In the genomic region with DNA sequence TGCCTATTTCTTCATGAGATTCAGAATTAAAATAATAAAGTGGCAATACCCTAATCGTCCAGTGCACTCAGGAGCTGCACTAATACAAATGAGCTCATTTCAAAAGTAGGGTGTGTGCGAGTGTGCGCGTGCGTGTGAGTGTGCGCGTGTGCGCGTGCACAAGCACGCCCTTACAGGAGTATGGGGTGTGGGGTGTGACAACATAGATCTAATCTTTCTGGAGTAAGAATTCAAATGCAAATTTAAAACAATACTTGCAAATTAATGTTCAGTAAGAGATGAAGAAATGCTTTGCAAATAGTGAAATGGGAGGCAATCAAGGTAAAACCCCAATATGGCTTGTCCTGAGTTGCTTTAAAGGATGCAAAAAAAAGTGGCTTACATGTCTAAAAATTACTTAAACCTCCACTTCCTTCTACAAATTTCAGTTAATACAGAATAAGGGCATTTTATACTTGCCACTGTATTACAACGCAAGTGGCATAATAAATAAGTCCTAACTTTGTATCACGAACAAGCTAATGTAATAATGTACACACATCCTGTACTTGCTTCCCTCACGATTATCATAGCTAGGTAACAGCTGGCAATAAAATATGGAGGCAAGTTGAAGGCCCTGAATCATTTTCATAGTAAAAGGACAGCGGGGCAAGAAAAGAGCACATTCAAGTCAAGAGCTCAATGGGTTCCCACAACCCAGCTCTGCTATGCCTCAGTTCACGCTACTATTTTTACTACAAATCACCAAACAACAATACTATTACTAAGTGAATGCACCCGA, we compare ENCODE assay signal across 8 cellular contexts. TPM values are rescaled to one million over a fixed set of nuclear protein-coding genes. Genes with fewer than 3 reads are reported as not detected.
DNase-seq lines count a peak whose midpoint lies in the region; ATAC-seq, FAIRE-seq and TF ChIP-seq lines count a peak whose summit lies in the region.
"Not testable (repeated sequence)": the region's sequence is repeated elsewhere in the genome, so short reads cannot be mapped to it uniquely, and the experiment has no call there.

No MANE protein-coding gene starts in this region.

- peak overlapping the region; percentile 36 for H2AFZ ChIP-seq in keratinocyte (ENCODE audit: control insufficient read depth, low read length)

- dilution Hi-C loops in keratinocyte (cut with MboI; ENCODE audit: extremely low pct_ligation_motif_present, low sequenced_read_pairs) = not testable (repeated sequence)

- peak overlapping the region; percentile 93 for H3K27ac Mint-ChIP-seq in HFFc6
- peak overlapping the region; percentile 91 for H3K27ac Mint-ChIP-seq in activated CD8-positive, alpha-beta memory T cell treated with anti-CD3 and anti-CD28 coated beads, Interleukin-2, amount 10 ng/mL, durations not matched to agents 7 days and 5 days
- peak overlapping the region; percentile 89 for H3K27ac Mint-ChIP-seq in dendritic cell treated with granulocyte-macrophage colony-stimulating factor and Interleukin-4, amounts not matched to agents 40 ng/mL and 50 ng/mL, for 4 days

- H3K36me3 ChIP-seq in GM06990 (ENCODE audit: control insufficient read depth, insufficient read depth, low read length); NT2/D1 (ENCODE audit: insufficient read depth, insufficient read length, low read length); keratinocyte (ENCODE audit: control insufficient read depth in 2 of 2, extremely low read depth in 1 of 2, insufficient read depth in 2 of 2, low read length in 2 of 2); testis (ENCODE audit: low read depth, missing control alignments): not testable (repeated sequence)

- H3K9me3 Mint-ChIP-seq in HFFc6; activated CD8-positive, alpha-beta memory T cell treated with anti-CD3 and anti-CD28 coated beads, Interleukin-2, amount 10 ng/mL, durations not matched to agents 7 days and 5 days (ENCODE audit: low read depth); dendritic cell treated with granulocyte-macrophage colony-stimulating factor and Interleukin-4, amounts not matched to agents 40 ng/mL and 50 ng/mL, for 4 days: not testable (repeated sequence)

- CTCF ChIA-PET in activated CD8-positive, alpha-beta memory T cell treated with anti-CD3 and anti-CD28 coated beads, Interleukin-2, amount 10 ng/mL, durations not matched to agents 7 days and 5 days (lab: Charles Lee) = interaction anchor here (0.9 to 1.6 kb wide), 5 partner anchors 9 to 124 kb away, joined by 3 to 4 read pairs (median 3); no protein-coding TSS in a partner anchor

- peaks cover 29% of the 10 kb centered on the region for H3K4me1 Mint-ChIP-seq in HFFc6 (ENCODE audit: low read depth)
- H3K4me1 Mint-ChIP-seq in activated CD8-positive, alpha-beta memory T cell treated with anti-CD3 and anti-CD28 coated beads, Interleukin-2, amount 10 ng/mL, durations not matched to agents 7 days and 5 days = peaks cover 26% of the 10 kb centered on the region
- peaks cover 53% of the 10 kb centered on the region for H3K4me1 Mint-ChIP-seq in dendritic cell treated with granulocyte-macrophage colony-stimulating factor and Interleukin-4, amounts not matched to agents 40 ng/mL and 50 ng/mL, for 4 days (ENCODE audit: low read depth)

- H3K27me3 Mint-ChIP-seq in HFFc6 (ENCODE audit: insufficient read depth); activated CD8-positive, alpha-beta memory T cell treated with anti-CD3 and anti-CD28 coated beads, Interleukin-2, amount 10 ng/mL, durations not matched to agents 7 days and 5 days; dendritic cell treated with granulocyte-macrophage colony-stimulating factor and Interleukin-4, amounts not matched to agents 40 ng/mL and 50 ng/mL, for 4 days: not testable (repeated sequence)

- H3K27ac ChIP-seq in keratinocyte (ENCODE audit: control insufficient read depth, insufficient read depth, low read length) (peak overlapping the region; percentile 74), testis (peak overlapping the region; percentile 91 to 98)

- H3K4me3 ChIP-seq in GM06990 (replicated peaks; ENCODE audit: low read depth, low read length) = peak overlapping the region; percentile 81
- peak overlapping the region; percentile 29 for H3K4me3 ChIP-seq in NT2/D1 (ENCODE audit: insufficient read length, low read depth)
- peak overlapping the region; percentile 46 to 69 (median 65) for H3K4me3 ChIP-seq in keratinocyte (ENCODE audit: control insufficient read depth in 2 of 3, extremely low read depth in 1 of 3, insufficient read depth in 2 of 3, low read depth in 1 of 3, low read length in 3 of 3)
- peak overlapping the region; percentile 73 for H3K4me3 ChIP-seq in retinal pigment epithelial cell (ENCODE audit: low read length)
- H3K4me3 ChIP-seq in testis = peak overlapping the region; percentile 96

- peak; percentile 79 for FAIRE-seq in keratinocyte (lab: Jason Lieb, UNC)

- not testable (repeated sequence) for H3K9me3 ChIP-seq in NT2/D1 (ENCODE audit: insufficient read depth, low read length); keratinocyte (ENCODE audit: control insufficient read depth, low read depth, low read length); testis

- not testable (repeated sequence) for H3K4me1 ChIP-seq in NT2/D1 (ENCODE audit: insufficient read depth, insufficient read length); keratinocyte (ENCODE audit: control insufficient read depth, extremely low read depth, insufficient read depth, low read length)
- H3K4me1 ChIP-seq in testis = peaks cover 11% of the 10 kb centered on the region

- peak; percentile 20 for ATAC-seq in activated CD8-positive, alpha-beta memory T cell treated with anti-CD3 and anti-CD28 coated beads, Interleukin-2, amount 10 ng/mL, durations not matched to agents 7 days and 5 days

- not testable (repeated sequence) for H3K9me1 ChIP-seq in keratinocyte (ENCODE audit: control insufficient read depth, extremely low read depth, insufficient read depth, low read length)

- H3K9ac ChIP-seq in NT2/D1 (ENCODE audit: insufficient read length, low read depth) (peak overlapping the region; percentile 61), keratinocyte (ENCODE audit: control insufficient read depth, extremely low read depth, insufficient read depth, low read length) (peak overlapping the region; percentile 82)

- WGBS in testis, 2 donors = 2 to 7% methylated on average over 16 of the region's 16 CpGs

- TF ChIP-seq CTCF in GM06990 (IDR thresholded peaks at IDR 0.05; ENCODE audit: insufficient read depth, low read length, poor library complexity, severe bottlenecking); HFFc6 (IDR thresholded peaks at IDR 0.05); retinal pigment epithelial cell (conservative IDR thresholded peaks at IDR 0.05; ENCODE audit: low read depth, low read length): not testable (repeated sequence)
- TF ChIP-seq CTCF in keratinocyte (optimal IDR thresholded peaks at IDR 0.05 in 1 of 3, IDR thresholded peaks at IDR 0.05 in 1 of 3, conservative IDR thresholded peaks at IDR 0.05 in 1 of 3; ENCODE audit: extremely low read depth in 1 of 3, insufficient read depth in 2 of 3, low read length in 3 of 3) (peak in 1 of 3 experiments; percentile 4), testis (IDR thresholded peaks at IDR 0.05) (peak in 1 of 3 experiments; percentile 34)

- not testable (repeated sequence) for H3K27me3 ChIP-seq in GM06990 (replicated peaks; ENCODE audit: control insufficient read depth, insufficient read depth, low read length); NT2/D1 (ENCODE audit: insufficient read depth, insufficient read length); keratinocyte (ENCODE audit: control insufficient read depth, extremely low read depth, insufficient read depth, low read length); testis

- not testable (repeated sequence) for H3K36me3 Mint-ChIP-seq in HFFc6 (ENCODE audit: low read depth); activated CD8-positive, alpha-beta memory T cell treated with anti-CD3 and anti-CD28 coated beads, Interleukin-2, amount 10 ng/mL, durations not matched to agents 7 days and 5 days
- peaks cover 13% of the 10 kb centered on the region for H3K36me3 Mint-ChIP-seq in dendritic cell treated with granulocyte-macrophage colony-stimulating factor and Interleukin-4, amounts not matched to agents 40 ng/mL and 50 ng/mL, for 4 days (ENCODE audit: low read depth)

- peak overlapping the region; percentile 73 for H3K4me2 ChIP-seq in keratinocyte (ENCODE audit: control insufficient read depth, extremely low read depth, insufficient read depth, low read depth, low read length)

- TF ChIP-seq POLR2A in testis (IDR thresholded peaks at IDR 0.05) = not testable (repeated sequence)

- intact Hi-C loops in dendritic cell treated with granulocyte-macrophage colony-stimulating factor and Interleukin-4, amounts not matched to agents 40 ng/mL and 50 ng/mL, for 4 days (cut with micrococcal nuclease) = loop anchor here (10.0 kb wide), 1 partner anchor 241 kb away; a partner anchor contains a TSS
- intact Hi-C loops in testis (cut with DNase I; ENCODE audit: low total_unique reads) = not testable (repeated sequence)

- not testable (repeated sequence) for H4K20me1 ChIP-seq in keratinocyte (ENCODE audit: control insufficient read depth, extremely low read depth, insufficient read depth, low read length)

- H3K79me2 ChIP-seq in keratinocyte (ENCODE audit: control insufficient read depth, insufficient read depth, low read length) = peaks cover 56% of the 10 kb centered on the region

- DNase-seq in GM06990 (ENCODE audit: extremely low read depth, insufficient read length) (peak; percentile 62), HFFc6 (peak; percentile 10), testis (peak; percentile 46)
- DNase-seq in NT2/D1 (ENCODE audit: low read depth, low spot score); keratinocyte (ENCODE audit: low read depth, low spot score); retinal pigment epithelial cell (ENCODE audit: low read depth): not testable (repeated sequence)
- DNase-seq in activated CD8-positive, alpha-beta memory T cell treated with anti-CD3 and anti-CD28 coated beads, Interleukin-2, amount 10 ng/mL, durations not matched to agents 7 days and 5 days = peak; percentile 73

- peak overlapping the region; percentile 95 for H3K4me3 Mint-ChIP-seq in HFFc6
- H3K4me3 Mint-ChIP-seq in activated CD8-positive, alpha-beta memory T cell treated with anti-CD3 and anti-CD28 coated beads, Interleukin-2, amount 10 ng/mL, durations not matched to agents 7 days and 5 days = peak overlapping the region; percentile 93
- peak overlapping the region; percentile 88 for H3K4me3 Mint-ChIP-seq in dendritic cell treated with granulocyte-macrophage colony-stimulating factor and Interleukin-4, amounts not matched to agents 40 ng/mL and 50 ng/mL, for 4 days

RNA-seq across cellular contexts. Expression of a gene that starts 1.9 kb away (rescaled TPM):
- total RNA-seq in HFFc6 (2021; fragmentation: NEBNext Ultra II Directional; extraction: Animal tissue kit (Norgen Biotek cat#: 25700)) = 10 to 100 TPM; 23.5 to 30.8 (median 26.0) TPM
- total RNA-seq in activated CD8-positive, alpha-beta memory T cell treated with anti-CD3 and anti-CD28 coated beads, Interleukin-2, amount 10 ng/mL, durations not matched to agents 7 days and 5 days = 10 to 100 TPM; 58.2 to 86.6 TPM
- polyA plus RNA-seq in keratinocyte = 6.8 to 12.2 TPM (median 8.5 TPM) in 3 replicates
- 33.2 TPM for polyA plus RNA-seq in keratinocyte (2011; ENCODE audit: low read depth)
- polyA plus RNA-seq in keratinocyte (2011; cell fraction: cytosol; rRNA removed) = 5.3 and 7.4 TPM in 2 replicates
- 30.3 and 30.6 TPM in 2 replicates for polyA plus RNA-seq in keratinocyte (2011; cell fraction: nucleus; rRNA removed)
- 10.4 and 12.0 TPM in 2 replicates for polyA plus RNA-seq in keratinocyte (2012; ENCODE audit: low replicate concordance)
- 27.1 to 61.2 TPM (median 29.2 TPM) in 3 replicates for polyA minus RNA-seq in keratinocyte
- 9.8 TPM for polyA minus RNA-seq in keratinocyte (2011; cell fraction: cytosol; rRNA and poly(A)+ RNA removed)
- 44.0 and 94.2 TPM in 2 replicates for polyA minus RNA-seq in keratinocyte (2011; cell fraction: nucleus; rRNA and poly(A)+ RNA removed)
- 100 to 1,000 TPM; 154 to 167 TPM for total RNA-seq in testis
- 32.8 TPM for polyA plus RNA-seq in testis (ENCODE audit: insufficient read depth, low read depth, low replicate concordance)

Comparison
In these comparisons a context has a peak if more than half of its experiments do, and no peak if none do; other contexts are left out.
1. H3K4me3 ChIP-seq: peak in every context shown above with its lines; median percentile 96 in testis; 81 in GM06990; 73 in retinal pigment epithelial cell; 65 in keratinocyte; 29 in NT2/D1.